Comparison of ENCODE assay signal across 11 cellular contexts in genomic region chr17:67260051-67260987, GRCh38. TPM values are rescaled to one million over a fixed set of nuclear protein-coding genes. Genes with fewer than 3 reads are reported as not detected.
A peak's percentile ranks its signal among the peaks of the same experiment; 100 is the strongest.
DNase-seq lines count a peak whose midpoint lies in the region; ATAC-seq and TF ChIP-seq lines count a peak whose summit lies in the region.
"Had no signal": no experiment of that assay in that cellular context is flagged by ENCODE, and none has a peak within 500 bp of the region (broad histone marks: within the 10 kb centered on the region; RNA-seq: fewer than 3 reads in every experiment).

No MANE protein-coding gene starts in this region.

- no peaks in the 10 kb centered on the region for H3F3A ChIP-seq in Loucy (ENCODE audit: low read depth)

- H3K36me3 ChIP-seq in Loucy (ENCODE audit: insufficient read depth, low read length) (no peaks in the 10 kb centered on the region), colonic mucosa (no peaks in the 10 kb centered on the region), muscle layer of colon (ENCODE audit: insufficient read depth, low read length) (no peaks in the 10 kb centered on the region)

- CTCF ChIA-PET in AG04449 (lab: Yijun Ruan, JAX) = no interaction called here

- H3K4me1 ChIP-seq in Loucy (ENCODE audit: insufficient read depth, low read length, poor library complexity, severe bottlenecking) (peaks cover 33% of the 10 kb centered on the region), colonic mucosa (peaks cover 5% of the 10 kb centered on the region), muscle layer of colon (ENCODE audit: insufficient read depth, low read length) (no peaks in the 10 kb centered on the region)

- peak overlapping the region; percentile 57; the same call in 1 of the 2 replicates for H2AFZ ChIP-seq in Loucy (ENCODE audit: low read length)

- no peaks in the 10 kb centered on the region for H3K79me2 ChIP-seq in Loucy (ENCODE audit: insufficient read depth, low read length)

- ATAC-seq in stimulated activated naive CD8-positive, alpha-beta T cell treated with anti-CD3 and anti-CD28 coated beads, Interleukin-15, Interleukin-2, amounts not matched to agents 100 U/mL and 50 U/mL, for 24 hours = no peak
- no peak for ATAC-seq in GM19397 (IDR thresholded peaks at IDR 0.05; ENCODE audit: unreplicated experiment)

- H4K20me1 ChIP-seq in Loucy (ENCODE audit: insufficient read depth, low read length, poor library complexity, severe bottlenecking) = no peaks in the 10 kb centered on the region

- H3K27me3 ChIP-seq in Loucy (ENCODE audit: insufficient read depth, low read length, poor library complexity, severe bottlenecking) (no peaks in the 10 kb centered on the region), colonic mucosa (no peaks in the 10 kb centered on the region), muscle layer of colon (ENCODE audit: control insufficient read depth in 1 of 2, insufficient read depth in 2 of 2, low read length in 2 of 2) (no peaks in the 10 kb centered on the region)

- H3K9me3 ChIP-seq in Loucy (ENCODE audit: insufficient read depth, low read depth, low read length) (no peaks in the 10 kb centered on the region), colonic mucosa (no peaks in the 10 kb centered on the region), muscle layer of colon (ENCODE audit: low read length) (no peaks in the 10 kb centered on the region)

- DNase-seq in AG04449 (ENCODE audit: low read depth, low spot score) (peak; percentile 19), colonic mucosa (peak; percentile 52), NCI-H1092 treated with DMSO at 0.1 percent for 48 hours (lab: John Stamatoyannopoulos, UW) (no peak)
- no peak for DNase-seq in stimulated activated naive CD8-positive, alpha-beta T cell treated with anti-CD3 and anti-CD28 coated beads, Interleukin-15, Interleukin-2, amounts not matched to agents 100 U/mL and 50 U/mL, for 24 hours
- no peak for DNase-seq in activated naive CD4-positive, alpha-beta T cell (lab: John Stamatoyannopoulos, UW)
- DNase-seq: activated effector memory CD4-positive, alpha-beta T cell treated with anti-CD3 and anti-CD28 coated beads, Interleukin-2, amount 50 U/mL, for 16 hours; DMS79; NCI-H524 had no signal

- H3K4me3 ChIP-seq in AG04449 (ENCODE audit: low read depth, low read length) (no peak overlapping the region), Loucy (ENCODE audit: low read length, poor library complexity, severe bottlenecking) (no peak overlapping the region), colonic mucosa (no peak overlapping the region), muscle layer of colon (ENCODE audit: low read depth in 1 of 2, low read length in 2 of 2) (no peak overlapping the region)

- intact Hi-C loops in colonic mucosa (cut with DNase I) = no loop called here

- POLR2A ChIA-PET in AG04449 (lab: Yijun Ruan, JAX) = no interaction called here

- TF ChIP-seq CTCF in AG04449 (IDR thresholded peaks at IDR 0.05; ENCODE audit: insufficient read depth, low read length, missing control alignments) = no peak
- TF ChIP-seq CTCF in Loucy (conservative IDR thresholded peaks at IDR 0.05; ENCODE audit: low read length) = no peak
- TF ChIP-seq CTCF in colonic mucosa (IDR thresholded peaks at IDR 0.05) = no peak

- H3K27ac ChIP-seq in colonic mucosa (peak overlapping the region; percentile 40), muscle layer of colon (ENCODE audit: low read depth, low read length) (peak overlapping the region; percentile 44)

- H3K4me2 ChIP-seq in Loucy (ENCODE audit: low read depth, low read length, poor library complexity, severe bottlenecking) = peak overlapping the region; percentile 53

- H3K9me2 ChIP-seq in Loucy (replicated peaks; ENCODE audit: low read depth, low read length) = no peaks in the 10 kb centered on the region

- H3K9ac ChIP-seq in Loucy (ENCODE audit: low read depth, low read length, poor library complexity, severe bottlenecking) = no peak overlapping the region
- no peak overlapping the region for H3K9ac ChIP-seq in colonic mucosa (ENCODE audit: low read depth in 2 of 2, low read length in 2 of 2)
- no peak overlapping the region for H3K9ac ChIP-seq in muscle layer of colon (ENCODE audit: low read length)

RNA-seq across cellular contexts. Expression of gene HELZ, which starts 15.3 kb away (rescaled TPM):
- total RNA-seq in colonic mucosa = 10 to 100 TPM; 38.6 to 55.9 TPM

Comparison
In these comparisons a context has a peak if more than half of its experiments do, and no peak if none do; other contexts are left out.
1. DNase-seq: peak in AG04449 (single experiment) and colonic mucosa (single experiment); none in stimulated activated naive CD8-positive, alpha-beta T cell treated with anti-CD3 and anti-CD28 coated beads, Interleukin-15, Interleukin-2, amounts not matched to agents 100 U/mL and 50 U/mL, for 24 hours (single experiment), NCI-H1092 treated with DMSO at 0.1 percent for 48 hours (single experiment) and activated naive CD4-positive, alpha-beta T cell (0 of 4).